In the genomic region with DNA sequence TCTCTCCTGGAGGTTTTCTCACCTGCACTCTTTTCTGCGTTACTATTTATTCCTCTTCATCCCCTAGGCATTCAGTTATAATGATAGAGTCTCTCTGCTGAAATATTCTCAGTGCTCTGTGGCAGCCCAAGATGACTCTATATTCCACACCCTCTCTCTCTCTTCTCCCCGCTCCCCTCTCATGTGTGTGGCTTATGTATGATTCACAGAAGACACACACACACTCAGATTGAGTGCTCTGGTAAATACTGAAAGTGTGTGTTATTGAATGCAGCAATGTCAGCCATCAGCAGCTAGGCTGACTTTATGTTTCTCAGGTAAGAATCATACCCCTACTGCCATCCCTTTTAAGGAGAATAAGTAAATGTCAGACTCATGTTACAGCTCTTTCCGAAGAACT, we compare ENCODE assay signal across 17 cellular contexts.
"Had no signal": no experiment of that assay in that cellular context is flagged by ENCODE, and none has a peak within 500 bp of the region (broad histone marks: within the 10 kb centered on the region; RNA-seq: fewer than 3 reads in every experiment).

No MANE protein-coding gene starts in this region.

- H3K4me3 Mint-ChIP-seq: activated CD4-positive, alpha-beta T cell treated with anti-CD3 and anti-CD28 coated beads, Interleukin-2, amount 10 ng/mL, durations not matched to agents 24 days and 14 days; activated CD8-positive, alpha-beta memory T cell treated with anti-CD3 and anti-CD28 coated beads, Interleukin-2, amount 10 ng/mL, durations not matched to agents 7 days and 5 days; naive B cell; stimulated activated memory B cell treated with anti-CD40 and anti-IgM and Interleukin-4, amounts not matched to agents 10 μg/mL and 1 μg/mL and 100 μg/mL, for 72 hours had no signal

- H3K4me2 ChIP-seq: hepatocyte had no signal

- DNase-seq: activated CD4-positive, alpha-beta T cell treated with anti-CD3 and anti-CD28 coated beads, Interleukin-2, amount 10 ng/mL, durations not matched to agents 24 days and 14 days; activated CD8-positive, alpha-beta memory T cell treated with anti-CD3 and anti-CD28 coated beads, Interleukin-2, amount 10 ng/mL, durations not matched to agents 7 days and 5 days; activated naive CD4-positive, alpha-beta T cell; adrenal gland; central memory CD4-positive, alpha-beta T cell; effector CD4-positive, alpha-beta T cell; gastrocnemius medialis; lower lobe of right lung; naive B cell; small intestine; substantia nigra; T-helper 9 cell; trophoblast cell had no signal

- H3K36me3 ChIP-seq: adrenal gland, gastrocnemius medialis, lower lobe of right lung had no signal

- H3K36me3 Mint-ChIP-seq: activated CD8-positive, alpha-beta memory T cell treated with anti-CD3 and anti-CD28 coated beads, Interleukin-2, amount 10 ng/mL, durations not matched to agents 7 days and 5 days; naive B cell; stimulated activated memory B cell treated with anti-CD40 and anti-IgM and Interleukin-4, amounts not matched to agents 10 μg/mL and 1 μg/mL and 100 μg/mL, for 72 hours had no signal

- H3K27me3 Mint-ChIP-seq: naive B cell; stimulated activated memory B cell treated with anti-CD40 and anti-IgM and Interleukin-4, amounts not matched to agents 10 μg/mL and 1 μg/mL and 100 μg/mL, for 72 hours had no signal

- ATAC-seq: activated CD8-positive, alpha-beta memory T cell treated with anti-CD3 and anti-CD28 coated beads, Interleukin-2, amount 10 ng/mL, durations not matched to agents 7 days and 5 days; gastrocnemius medialis; lower lobe of right lung; stimulated activated memory B cell treated with anti-CD40 and anti-IgM and Interleukin-4, amounts not matched to agents 10 μg/mL and 1 μg/mL and 100 μg/mL, for 72 hours had no signal

- H2AFZ ChIP-seq: hepatocyte, parathyroid adenoma had no signal

- H3K4me1 Mint-ChIP-seq: activated CD4-positive, alpha-beta T cell treated with anti-CD3 and anti-CD28 coated beads, Interleukin-2, amount 10 ng/mL, durations not matched to agents 24 days and 14 days; activated CD8-positive, alpha-beta memory T cell treated with anti-CD3 and anti-CD28 coated beads, Interleukin-2, amount 10 ng/mL, durations not matched to agents 7 days and 5 days; naive B cell; stimulated activated memory B cell treated with anti-CD40 and anti-IgM and Interleukin-4, amounts not matched to agents 10 μg/mL and 1 μg/mL and 100 μg/mL, for 72 hours had no signal

- H3K79me2 ChIP-seq: hepatocyte, parathyroid adenoma had no signal

- H3K27ac Mint-ChIP-seq: activated CD4-positive, alpha-beta T cell treated with anti-CD3 and anti-CD28 coated beads, Interleukin-2, amount 10 ng/mL, durations not matched to agents 24 days and 14 days; activated CD8-positive, alpha-beta memory T cell treated with anti-CD3 and anti-CD28 coated beads, Interleukin-2, amount 10 ng/mL, durations not matched to agents 7 days and 5 days; naive B cell; stimulated activated memory B cell treated with anti-CD40 and anti-IgM and Interleukin-4, amounts not matched to agents 10 μg/mL and 1 μg/mL and 100 μg/mL, for 72 hours had no signal

- H3K4me3 ChIP-seq: adrenal gland, coronary artery, gastrocnemius medialis, hepatocyte, lower lobe of right lung had no signal

- H3K4me1 ChIP-seq: adrenal gland, gastrocnemius medialis, lower lobe of right lung, parathyroid adenoma had no signal

- H3K9me3 ChIP-seq: adrenal gland, gastrocnemius medialis, lower lobe of right lung had no signal

- H3K27ac ChIP-seq: adrenal gland, coronary artery, gastrocnemius medialis, hepatocyte, lower lobe of right lung, parathyroid adenoma had no signal

- H3K9ac ChIP-seq: parathyroid adenoma had no signal

- H3K27me3 ChIP-seq: adrenal gland, gastrocnemius medialis, hepatocyte had no signal
